9 cellular contexts compared by ENCODE assay signal in the genomic region with DNA sequence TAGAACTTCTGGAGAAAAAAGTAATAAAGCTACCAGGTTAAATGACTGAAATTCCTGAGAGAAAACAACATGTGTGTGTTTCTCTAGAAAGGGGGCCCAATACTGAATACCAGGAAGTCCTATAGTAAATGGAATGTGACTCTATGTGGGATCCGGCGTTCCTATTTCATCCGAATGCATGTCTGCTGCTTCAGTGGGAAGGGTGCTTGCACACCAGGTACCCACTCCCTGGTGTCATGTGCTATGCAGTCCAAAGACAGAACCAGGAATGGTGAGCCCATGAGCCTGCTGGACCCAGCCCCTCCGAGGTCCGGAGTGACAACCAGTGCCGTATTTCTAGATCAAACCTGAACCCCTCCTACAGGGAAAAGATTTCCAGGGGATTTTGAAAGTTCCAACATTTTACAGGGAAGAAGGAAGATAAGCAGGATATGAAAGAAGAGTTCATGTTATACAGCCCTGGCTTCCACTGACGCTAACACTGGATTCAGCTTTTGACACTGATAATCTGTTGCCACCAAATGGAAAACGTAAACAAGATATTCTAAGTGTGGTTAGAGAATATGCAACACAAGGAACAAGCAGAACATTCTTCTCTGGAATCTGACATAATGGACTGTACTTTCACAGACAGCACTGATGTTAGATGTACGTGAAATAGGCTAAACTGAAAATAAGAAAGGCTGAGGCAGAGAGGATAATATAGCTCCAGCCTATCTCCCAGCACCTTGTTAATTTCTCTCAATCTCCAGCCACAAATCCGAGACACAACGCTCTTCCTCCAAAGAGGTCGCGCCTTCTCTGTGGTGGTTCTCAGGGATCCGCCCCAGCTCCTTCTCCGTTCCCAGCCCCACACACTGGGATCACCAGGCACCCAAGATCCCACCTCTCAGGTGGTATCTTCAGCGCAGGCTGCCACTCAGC. TPM values are rescaled to one million over a fixed set of nuclear protein-coding genes. Genes with fewer than 3 reads are reported as not detected.
DNase-seq lines count a peak whose midpoint lies in the region; ATAC-seq, FAIRE-seq and TF ChIP-seq lines count a peak whose summit lies in the region.
"Had no signal": no experiment of that assay in that cellular context is flagged by ENCODE, and none has a peak within 500 bp of the region (broad histone marks: within the 10 kb centered on the region; RNA-seq: fewer than 3 reads in every experiment).

No MANE protein-coding gene starts in this region.

- intact Hi-C loops in endothelial cell of umbilical vein (cut with micrococcal nuclease) (loop anchor here (1.0 to 10.0 kb wide), 4 partner anchors 54 to 226 kb away; partner anchors contain the start of gene CXCL2), transverse colon (cut with DNase I; ENCODE audit: low total_unique reads) (no loop called here)

- 25 to 29% methylated on average over 6 to 16 of the region's 16 CpGs for WGBS in transverse colon (ENCODE audit: low coverage in 1 of 2), 2 donors

- POLR2A ChIA-PET in endothelial cell of umbilical vein (lab: Charles Lee), result no interaction called here

- peaks cover 5% of the 10 kb centered on the region for H3K79me2 ChIP-seq in endothelial cell of umbilical vein (ENCODE audit: control insufficient read depth, insufficient read depth, low read length)

- H3K9me1 ChIP-seq in endothelial cell of umbilical vein (replicated peaks; ENCODE audit: control insufficient read depth, extremely low read depth, insufficient read depth, low read length), result no peaks in the 10 kb centered on the region

- no peak for ATAC-seq in HG02759 (IDR thresholded peaks at IDR 0.05; ENCODE audit: unreplicated experiment)

- H3K27me3 ChIP-seq in NT2/D1 (ENCODE audit: insufficient read depth, insufficient read length), result peaks cover 22% of the 10 kb centered on the region
- no peaks in the 10 kb centered on the region for H3K27me3 ChIP-seq in endothelial cell of umbilical vein (ENCODE audit: control insufficient read depth in 2 of 2, insufficient read depth in 2 of 2, low read length in 2 of 2)
- H3K27me3 ChIP-seq in transverse colon, result peaks cover 12% of the 10 kb centered on the region

- H3K4me3 ChIP-seq in NT2/D1 (ENCODE audit: insufficient read length, low read depth) (peak overlapping the region; percentile 50), endothelial cell of umbilical vein (replicated peaks in 1 of 3; ENCODE audit: insufficient read depth in 1 of 3, low read depth in 1 of 3, low read length in 3 of 3) (peak overlapping the region; percentile 49 to 81 (median 67)), transverse colon (peak overlapping the region; percentile 47 to 77 (median 56))

- no peaks in the 10 kb centered on the region for H3K9me3 ChIP-seq in NT2/D1 (ENCODE audit: insufficient read depth, low read length)
- no peaks in the 10 kb centered on the region for H3K9me3 ChIP-seq in endothelial cell of umbilical vein (replicated peaks; ENCODE audit: control insufficient read depth, insufficient read depth, low read length)
- no peaks in the 10 kb centered on the region for H3K9me3 ChIP-seq in transverse colon

- H3K9ac ChIP-seq in NT2/D1 (ENCODE audit: insufficient read length, low read depth), result peak overlapping the region; percentile 50
- peak overlapping the region; percentile 59 for H3K9ac ChIP-seq in endothelial cell of umbilical vein (replicated peaks; ENCODE audit: extremely low read depth, insufficient read depth, low read length)

- TF ChIP-seq EP300 in transverse colon (IDR thresholded peaks at IDR 0.05; ENCODE audit: low read depth), result no peak

- H4K20me1 ChIP-seq in endothelial cell of umbilical vein (replicated peaks; ENCODE audit: control insufficient read depth, extremely low read depth, insufficient read depth, low read length), result no peaks in the 10 kb centered on the region

- in situ Hi-C loops in transverse colon (cut with MboI; ENCODE audit: low pct_ligation_motif_present in 1 of 4, low pct_unique_long_range_greater_than_20kb in 1 of 4, low sequenced_read_pairs in 3 of 4), result loop anchor here in 1 of 4 donors (25.0 kb wide), 1 partner anchor 269 kb away; no protein-coding TSS in a partner anchor

- TF ChIP-seq POLR2A in endothelial cell of umbilical vein (IDR thresholded peaks at IDR 0.05; ENCODE audit: low read depth, low read length) (no peak), transverse colon (IDR thresholded peaks at IDR 0.05) (no peak)

- FAIRE-seq in endothelial cell of umbilical vein (lab: Jason Lieb, UNC), result peak; percentile 82

- dilution Hi-C loops in endothelial cell of umbilical vein (cut with MboI; ENCODE audit: extremely low pct_ligation_motif_present, low sequenced_read_pairs), result no loop called here

- BruUV-seq in endothelial cell of umbilical vein (replicated peaks; lab: Mats Ljungman, UMichigan), result TSS peak; percentile 56

- CTCF ChIA-PET in endothelial cell of umbilical vein (lab: Charles Lee), result interaction anchor here (1.0 to 2.5 kb wide), 13 partner anchors 13 to 266 kb away, joined by 3 to 12 read pairs (median 4); partner anchors contain the start of genes CXCL2 and CXCL3

- H3K36me3 ChIP-seq in NT2/D1 (ENCODE audit: insufficient read depth, insufficient read length, low read length), result no peaks in the 10 kb centered on the region
- H3K36me3 ChIP-seq in endothelial cell of umbilical vein (ENCODE audit: control insufficient read depth in 2 of 2, extremely low read depth in 1 of 2, insufficient read depth in 2 of 2, low read length in 2 of 2), result no peaks in the 10 kb centered on the region
- H3K36me3 ChIP-seq in transverse colon, result no peaks in the 10 kb centered on the region

- peak overlapping the region; percentile 55 for H3K27ac ChIP-seq in endothelial cell of umbilical vein (ENCODE audit: insufficient read depth, low read depth, low read length)
- peak overlapping the region; percentile 70 to 82 (median 76) for H3K27ac ChIP-seq in transverse colon

- peak overlapping the region; percentile 93 for H2AFZ ChIP-seq in endothelial cell of umbilical vein (ENCODE audit: low read depth, low read length)

- H3K4me1 ChIP-seq in NT2/D1 (ENCODE audit: insufficient read depth, insufficient read length) (no peaks in the 10 kb centered on the region), endothelial cell of umbilical vein (ENCODE audit: control insufficient read depth, extremely low read depth, insufficient read depth, low read length) (peaks cover 35% of the 10 kb centered on the region), transverse colon (peaks cover 0 to 19% (median 0%) of the 10 kb centered on the region in 4 donors)

- H3K4me2 ChIP-seq in endothelial cell of umbilical vein (ENCODE audit: insufficient read depth, low read length), result peak overlapping the region; percentile 79

- DNase-seq in NT2/D1 (ENCODE audit: low read depth, low spot score) (no peak), endothelial cell of umbilical vein (ENCODE audit: low read depth, low spot score) (peak; percentile 41), lung microvascular endothelial cell (ENCODE audit: low read depth in 2 of 2) (peak; percentile 36 to 41), transverse colon (no peak), NCI-H2196 (lab: John Stamatoyannopoulos, UW; ENCODE audit: unreplicated experiment) (no peak), amniotic stem cell (lab: John Stamatoyannopoulos, UW) (no peak)
- DNase-seq: activated CD4-positive, CD25-positive, alpha-beta regulatory T cell treated with anti-CD3 and anti-CD28 coated beads, Interleukin-2, amount 50 U/mL, for 72 hours had no signal

- no peak for TF ChIP-seq CTCF in endothelial cell of umbilical vein (IDR thresholded peaks at IDR 0.05; ENCODE audit: extremely low read depth in 1 of 2, insufficient read depth in 1 of 2, low read depth in 1 of 2, low read length in 2 of 2)
- no peak for TF ChIP-seq CTCF in transverse colon (IDR thresholded peaks at IDR 0.05)

TF ChIP-seq in endothelial cell of umbilical vein, 7 proteins besides CTCF, POLR2A, EP300 and RAD21:
- no peak for TF ChIP-seq POLR2AphosphoS5 (IDR thresholded peaks at IDR 0.05; ENCODE audit: insufficient read depth, low read depth, low read length)
- TF ChIP-seq, protein P1, sequence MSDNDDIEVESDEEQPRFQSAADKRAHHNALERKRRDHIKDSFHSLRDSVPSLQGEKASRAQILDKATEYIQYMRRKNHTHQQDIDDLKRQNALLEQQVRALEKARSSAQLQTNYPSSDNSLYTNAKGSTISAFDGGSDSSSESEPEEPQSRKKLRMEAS (IDR thresholded peaks at IDR 0.05; ENCODE audit: insufficient read depth, insufficient read length), result no peak

RNA-seq across cellular contexts. Expression of gene CXCL1, which starts 0.7 kb away (rescaled TPM):
- total RNA-seq in endothelial cell of umbilical vein (9.0 and 20.0 TPM in 2 replicates), lung microvascular endothelial cell (10.5 and 36.3 TPM in 2 replicates), transverse colon (10 to 100 TPM in 3 of 4 donors, under 1 TPM in 1; 1.00 to 36.3 (median 15.4) TPM)
- 26.7 and 36.0 TPM in 2 replicates for polyA plus RNA-seq in endothelial cell of umbilical vein
- 44.6 and 62.9 TPM in 2 replicates for polyA plus RNA-seq in endothelial cell of umbilical vein (2011; cell fraction: cytosol; rRNA removed)
- 23.8 and 27.9 TPM in 2 replicates for polyA plus RNA-seq in endothelial cell of umbilical vein (2011; cell fraction: nucleus; rRNA removed)
- polyA plus RNA-seq in endothelial cell of umbilical vein (2012), result 44.9 and 91.9 TPM in 2 replicates
- 2.7 and 5.6 TPM in 2 replicates for polyA minus RNA-seq in endothelial cell of umbilical vein
- polyA minus RNA-seq in endothelial cell of umbilical vein (2011; cell fraction: cytosol; rRNA and poly(A)+ RNA removed), result not detected
- 4.0 and 6.7 TPM in 2 replicates for polyA minus RNA-seq in endothelial cell of umbilical vein (2011; cell fraction: nucleus; rRNA and poly(A)+ RNA removed)

RNA-seq across cellular contexts. Expression of gene PF4V1, which starts 15.4 kb away (rescaled TPM):
- total RNA-seq in endothelial cell of umbilical vein (not detected in 2 replicates), lung microvascular endothelial cell (not detected in 2 replicates), transverse colon (not detected)
- polyA plus RNA-seq in endothelial cell of umbilical vein, result not detected in 2 replicates
- 0.31 TPM in 1 of 2 replicates, not detected in the other for polyA plus RNA-seq in endothelial cell of umbilical vein (2011; cell fraction: cytosol; rRNA removed)
- polyA plus RNA-seq in endothelial cell of umbilical vein (2011; cell fraction: nucleus; rRNA removed), result not detected in 2 replicates
- polyA plus RNA-seq in endothelial cell of umbilical vein (2012), result not detected in 2 replicates
- polyA minus RNA-seq in endothelial cell of umbilical vein, result not detected in 2 replicates
- not detected for polyA minus RNA-seq in endothelial cell of umbilical vein (2011; cell fraction: cytosol; rRNA and poly(A)+ RNA removed)
- not detected in 2 replicates for polyA minus RNA-seq in endothelial cell of umbilical vein (2011; cell fraction: nucleus; rRNA and poly(A)+ RNA removed)
- total RNA-seq: subcutaneous adipose tissue had no signal

RNA-seq across cellular contexts. Expression of gene CXCL6, which starts 32.0 kb away (rescaled TPM):
- 0.25 and 1.2 TPM in 2 replicates for total RNA-seq in endothelial cell of umbilical vein
- 0.78 and 0.81 TPM in 2 replicates for polyA plus RNA-seq in endothelial cell of umbilical vein
- polyA plus RNA-seq in endothelial cell of umbilical vein (2011; cell fraction: cytosol; rRNA removed), result 0.59 and 1.0 TPM in 2 replicates
- 0.32 and 0.43 TPM in 2 replicates for polyA plus RNA-seq in endothelial cell of umbilical vein (2011; cell fraction: nucleus; rRNA removed)
- 3.5 and 4.3 TPM in 2 replicates for polyA plus RNA-seq in endothelial cell of umbilical vein (2012)
- polyA minus RNA-seq in endothelial cell of umbilical vein, result 0.19 TPM in 1 of 2 replicates, not detected in the other
- polyA minus RNA-seq in endothelial cell of umbilical vein (2011; cell fraction: cytosol; rRNA and poly(A)+ RNA removed), result not detected
- polyA minus RNA-seq in endothelial cell of umbilical vein (2011; cell fraction: nucleus; rRNA and poly(A)+ RNA removed), result not detected in 2 replicates
- 0.22 and 0.40 TPM in 2 replicates for total RNA-seq in lung microvascular endothelial cell
- total RNA-seq in transverse colon, result not detected

Comparison
In these comparisons a context has a peak if more than half of its experiments do, and no peak if none do; other contexts are left out.
1. DNase-seq: peak in endothelial cell of umbilical vein (single experiment) and lung microvascular endothelial cell (2 of 2); none in NT2/D1 (single experiment), transverse colon (single experiment), NCI-H2196 (single experiment) and amniotic stem cell (single experiment).
2. Peak in every context shown above with its lines, with median percentiles within 50 percentile points of each other: H3K4me3 ChIP-seq.